1 cellular context compared by ENCODE assay signal in genomic region chr1:155218854-155219591, GRCh38.
A peak's percentile ranks its signal among the peaks of the same experiment; 100 is the strongest.
TF ChIP-seq lines count a peak whose summit lies in the region.

No MANE protein-coding gene starts in this region.

TF ChIP-seq in HepG2, 621 proteins besides CTCF, POLR2A, EP300 and RAD21 (continued from another document and continues in another):
- TF ChIP-seq ZNF292 (CRISPR knock-in tag; IDR thresholded peaks at IDR 0.05; ENCODE audit: borderline replicate concordance, low read depth): no peak
- TF ChIP-seq ZKSCAN1 (IDR thresholded peaks at IDR 0.05; ENCODE audit: low read length): no peak
- no peak for TF ChIP-seq EHMT2 (IDR thresholded peaks at IDR 0.05; ENCODE audit: borderline replicate concordance, low read depth, low read length)
- TF ChIP-seq NCOR1 (IDR thresholded peaks at IDR 0.05; ENCODE audit: borderline replicate concordance, low read length): no peak
- TF ChIP-seq TFAP4 (IDR thresholded peaks at IDR 0.05; ENCODE audit: borderline replicate concordance, low read depth): no peak
- TF ChIP-seq MAZ (IDR thresholded peaks at IDR 0.05; ENCODE audit: borderline replicate concordance, low read depth, low read length): no peak
- TF ChIP-seq MAZ (CRISPR knock-in tag; IDR thresholded peaks at IDR 0.05; ENCODE audit: low read depth): no peak
- TF ChIP-seq ATF7-NPFF (CRISPR knock-in tag; IDR thresholded peaks at IDR 0.05; ENCODE audit: low read depth): no peak
- no peak for TF ChIP-seq MIER3 (CRISPR knock-in tag; IDR thresholded peaks at IDR 0.05; ENCODE audit: borderline replicate concordance)
- TF ChIP-seq TBX2 (CRISPR knock-in tag; IDR thresholded peaks at IDR 0.05; ENCODE audit: borderline replicate concordance): no peak
- no peak for TF ChIP-seq ZNF33A (CRISPR knock-in tag; IDR thresholded peaks at IDR 0.05; ENCODE audit: borderline replicate concordance)
- peak; percentile 89 for TF ChIP-seq YY1 (IDR thresholded peaks at IDR 0.05; ENCODE audit: insufficient read depth, insufficient replicate concordance, low read depth, low read length)
- TF ChIP-seq CREBL2 (CRISPR knock-in tag; IDR thresholded peaks at IDR 0.05; ENCODE audit: borderline replicate concordance): no peak
- TF ChIP-seq GATAD1 (CRISPR knock-in tag; IDR thresholded peaks at IDR 0.05): peak; percentile 40; the same call in 1 of the 2 replicates
- TF ChIP-seq KAT8 (CRISPR knock-in tag; IDR thresholded peaks at IDR 0.05): peak; percentile 82
- peak; percentile 67; the same call in 1 of the 2 replicates for TF ChIP-seq PHF20 (CRISPR knock-in tag; IDR thresholded peaks at IDR 0.05)
- no peak for TF ChIP-seq U2AF1 (optimal IDR thresholded peaks at IDR 0.05; ENCODE audit: low read depth, low read length)
- no peak for TF ChIP-seq MAFK (conservative IDR thresholded peaks at IDR 0.05 in 1 of 2, IDR thresholded peaks at IDR 0.05 in 1 of 2; ENCODE audit: low read length in 2 of 2)
- no peak for TF ChIP-seq ZNF780A (CRISPR knock-in tag; IDR thresholded peaks at IDR 0.05)
- TF ChIP-seq NR1H2 (CRISPR knock-in tag; IDR thresholded peaks at IDR 0.05; ENCODE audit: borderline replicate concordance, low read depth): no peak
- TF ChIP-seq ZNF557 (CRISPR knock-in tag; IDR thresholded peaks at IDR 0.05): no peak
- no peak for TF ChIP-seq PTBP1 (IDR thresholded peaks at IDR 0.05; ENCODE audit: low read depth, low read length, poor library complexity, severe bottlenecking)
- TF ChIP-seq ZNF337 (CRISPR knock-in tag; IDR thresholded peaks at IDR 0.05; ENCODE audit: borderline replicate concordance, low read depth): no peak
- TF ChIP-seq KDM6A (CRISPR knock-in tag; IDR thresholded peaks at IDR 0.05; ENCODE audit: low read depth): no peak
- TF ChIP-seq SETDB1 (CRISPR knock-in tag; IDR thresholded peaks at IDR 0.05; ENCODE audit: borderline replicate concordance): no peak
- TF ChIP-seq SCMH1 (CRISPR knock-in tag; IDR thresholded peaks at IDR 0.05; ENCODE audit: borderline replicate concordance): no peak
- TF ChIP-seq JUN (CRISPR knock-in tag; IDR thresholded peaks at IDR 0.05): no peak
- TF ChIP-seq SP2 (CRISPR knock-in tag; IDR thresholded peaks at IDR 0.05): no peak
- no peak for TF ChIP-seq SATB2 (CRISPR knock-in tag; IDR thresholded peaks at IDR 0.05)
- TF ChIP-seq ZNF709 (CRISPR knock-in tag; IDR thresholded peaks at IDR 0.05): no peak
- TF ChIP-seq ETV5 (CRISPR knock-in tag; IDR thresholded peaks at IDR 0.05; ENCODE audit: borderline replicate concordance): no peak
- TF ChIP-seq GATAD2A (CRISPR knock-in tag; IDR thresholded peaks at IDR 0.05): no peak
- TF ChIP-seq PRPF4 (IDR thresholded peaks at IDR 0.05; ENCODE audit: low read depth, low read length, poor library complexity, severe bottlenecking): no peak
- no peak for TF ChIP-seq NAIF1 (CRISPR knock-in tag; IDR thresholded peaks at IDR 0.05; ENCODE audit: borderline replicate concordance)
- TF ChIP-seq POLR2AphosphoS5 (IDR thresholded peaks at IDR 0.05; ENCODE audit: low read depth, low read length): no peak
- TF ChIP-seq GABPB1 (CRISPR knock-in tag; IDR thresholded peaks at IDR 0.05): no peak
- TF ChIP-seq SAP130 (CRISPR knock-in tag; IDR thresholded peaks at IDR 0.05; ENCODE audit: low read depth): peak; percentile 51; the same call in 1 of the 2 replicates
- peak; percentile 89 for TF ChIP-seq RAD51 (IDR thresholded peaks at IDR 0.05; ENCODE audit: borderline replicate concordance)
- TF ChIP-seq DNMT1 (CRISPR knock-in tag; IDR thresholded peaks at IDR 0.05): no peak
- TF ChIP-seq GLI4 (CRISPR knock-in tag; IDR thresholded peaks at IDR 0.05; ENCODE audit: borderline replicate concordance): no peak
- no peak for TF ChIP-seq TFE3 (CRISPR knock-in tag; IDR thresholded peaks at IDR 0.05)
- peak; percentile 27; the same call in 1 of the 2 replicates for TF ChIP-seq HCFC1 (IDR thresholded peaks at IDR 0.05; ENCODE audit: low read depth, low read length)
- TF ChIP-seq ZBED4 (CRISPR knock-in tag; IDR thresholded peaks at IDR 0.05; ENCODE audit: borderline replicate concordance): no peak
- TF ChIP-seq, protein P1, sequence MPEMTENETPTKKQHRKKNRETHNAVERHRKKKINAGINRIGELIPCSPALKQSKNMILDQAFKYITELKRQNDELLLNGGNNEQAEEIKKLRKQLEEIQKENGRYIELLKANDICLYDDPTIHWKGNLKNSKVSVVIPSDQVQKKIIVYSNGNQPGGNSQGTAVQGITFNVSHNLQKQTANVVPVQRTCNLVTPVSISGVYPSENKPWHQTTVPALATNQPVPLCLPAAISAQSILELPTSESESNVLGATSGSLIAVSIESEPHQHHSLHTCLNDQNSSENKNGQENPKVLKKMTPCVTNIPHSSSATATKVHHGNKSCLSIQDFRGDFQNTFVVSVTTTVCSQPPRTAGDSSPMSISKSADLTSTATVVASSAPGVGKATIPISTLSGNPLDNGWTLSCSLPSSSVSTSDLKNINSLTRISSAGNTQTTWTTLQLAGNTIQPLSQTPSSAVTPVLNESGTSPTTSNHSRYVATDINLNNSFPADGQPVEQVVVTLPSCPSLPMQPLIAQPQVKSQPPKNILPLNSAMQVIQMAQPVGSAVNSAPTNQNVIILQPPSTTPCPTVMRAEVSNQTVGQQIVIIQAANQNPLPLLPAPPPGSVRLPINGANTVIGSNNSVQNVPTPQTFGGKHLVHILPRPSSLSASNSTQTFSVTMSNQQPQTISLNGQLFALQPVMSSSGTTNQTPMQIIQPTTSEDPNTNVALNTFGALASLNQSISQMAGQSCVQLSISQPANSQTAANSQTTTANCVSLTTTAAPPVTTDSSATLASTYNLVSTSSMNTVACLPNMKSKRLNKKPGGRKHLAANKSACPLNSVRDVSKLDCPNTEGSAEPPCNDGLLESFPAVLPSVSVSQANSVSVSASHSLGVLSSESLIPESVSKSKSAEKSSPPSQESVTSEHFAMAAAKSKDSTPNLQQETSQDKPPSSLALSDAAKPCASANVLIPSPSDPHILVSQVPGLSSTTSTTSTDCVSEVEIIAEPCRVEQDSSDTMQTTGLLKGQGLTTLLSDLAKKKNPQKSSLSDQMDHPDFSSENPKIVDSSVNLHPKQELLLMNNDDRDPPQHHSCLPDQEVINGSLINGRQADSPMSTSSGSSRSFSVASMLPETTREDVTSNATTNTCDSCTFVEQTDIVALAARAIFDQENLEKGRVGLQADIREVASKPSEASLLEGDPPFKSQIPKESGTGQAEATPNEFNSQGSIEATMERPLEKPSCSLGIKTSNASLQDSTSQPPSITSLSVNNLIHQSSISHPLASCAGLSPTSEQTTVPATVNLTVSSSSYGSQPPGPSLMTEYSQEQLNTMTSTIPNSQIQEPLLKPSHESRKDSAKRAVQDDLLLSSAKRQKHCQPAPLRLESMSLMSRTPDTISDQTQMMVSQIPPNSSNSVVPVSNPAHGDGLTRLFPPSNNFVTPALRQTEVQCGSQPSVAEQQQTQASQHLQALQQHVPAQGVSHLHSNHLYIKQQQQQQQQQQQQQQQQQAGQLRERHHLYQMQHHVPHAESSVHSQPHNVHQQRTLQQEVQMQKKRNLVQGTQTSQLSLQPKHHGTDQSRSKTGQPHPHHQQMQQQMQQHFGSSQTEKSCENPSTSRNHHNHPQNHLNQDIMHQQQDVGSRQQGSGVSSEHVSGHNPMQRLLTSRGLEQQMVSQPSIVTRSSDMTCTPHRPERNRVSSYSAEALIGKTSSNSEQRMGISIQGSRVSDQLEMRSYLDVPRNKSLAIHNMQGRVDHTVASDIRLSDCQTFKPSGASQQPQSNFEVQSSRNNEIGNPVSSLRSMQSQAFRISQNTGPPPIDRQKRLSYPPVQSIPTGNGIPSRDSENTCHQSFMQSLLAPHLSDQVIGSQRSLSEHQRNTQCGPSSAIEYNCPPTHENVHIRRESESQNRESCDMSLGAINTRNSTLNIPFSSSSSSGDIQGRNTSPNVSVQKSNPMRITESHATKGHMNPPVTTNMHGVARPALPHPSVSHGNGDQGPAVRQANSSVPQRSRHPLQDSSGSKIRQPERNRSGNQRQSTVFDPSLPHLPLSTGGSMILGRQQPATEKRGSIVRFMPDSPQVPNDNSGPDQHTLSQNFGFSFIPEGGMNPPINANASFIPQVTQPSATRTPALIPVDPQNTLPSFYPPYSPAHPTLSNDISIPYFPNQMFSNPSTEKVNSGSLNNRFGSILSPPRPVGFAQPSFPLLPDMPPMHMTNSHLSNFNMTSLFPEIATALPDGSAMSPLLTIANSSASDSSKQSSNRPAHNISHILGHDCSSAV (CRISPR knock-in tag; IDR thresholded peaks at IDR 0.05; ENCODE audit: borderline replicate concordance): no peak
- TF ChIP-seq CEBPZ (IDR thresholded peaks at IDR 0.05; ENCODE audit: low read length): no peak
